14 cellular contexts compared by ENCODE assay signal in genomic region chr12:16012086-16012485, GRCh38.
DNase-seq lines count a peak whose midpoint lies in the region; FAIRE-seq and TF ChIP-seq lines count a peak whose summit lies in the region.
"Had no signal": no experiment of that assay in that cellular context is flagged by ENCODE, and none has a peak within 500 bp of the region (broad histone marks: within the 10 kb centered on the region; RNA-seq: fewer than 3 reads in every experiment).

No MANE protein-coding gene starts in this region.

- H3K27ac ChIP-seq in KMS-11 (peak overlapping the region; percentile 24; the same call in 1 of the 2 replicates), kidney (ENCODE audit: low read depth in 2 of 2, low read length in 2 of 2) (peak overlapping the region; percentile 2 to 61), spleen (peak overlapping the region in 7 of 8 donors; percentile 26 to 67 (median 48))
- H3K27ac ChIP-seq: cardiac muscle cell had no signal

- no peaks in the 10 kb centered on the region for H3K9me3 ChIP-seq in kidney (ENCODE audit: control insufficient read depth in 1 of 2, low read length in 2 of 2)
- H3K9me3 ChIP-seq in spleen: peaks cover 3 to 32% (median 25%) of the 10 kb centered on the region in 8 donors

- H3K4me1 Mint-ChIP-seq in nephron progenitor cell (no peaks in the 10 kb centered on the region), type B pancreatic cell (ENCODE audit: unreplicated experiment) (no peaks in the 10 kb centered on the region)

- H4K20me1 ChIP-seq in KMS-11 (ENCODE audit: insufficient read depth): no peaks in the 10 kb centered on the region

- no peaks in the 10 kb centered on the region for H3K4me1 ChIP-seq in KMS-11 (ENCODE audit: low read depth, poor library complexity, severe bottlenecking)
- H3K4me1 ChIP-seq in kidney (ENCODE audit: control insufficient read depth in 1 of 2, insufficient read depth in 1 of 2, low read depth in 1 of 2, low read length in 2 of 2): peaks cover 3 to 10% of the 10 kb centered on the region in 2 donors
- H3K4me1 ChIP-seq in spleen: peaks cover 0 to 13% (median 5%) of the 10 kb centered on the region in 6 donors

- peaks cover 74% of the 10 kb centered on the region for H3K36me3 Mint-ChIP-seq in nephron progenitor cell (ENCODE audit: low read depth)
- peaks cover 58% of the 10 kb centered on the region for H3K36me3 Mint-ChIP-seq in type B pancreatic cell

- H3K27ac Mint-ChIP-seq in nephron progenitor cell (no peak overlapping the region), type B pancreatic cell (no peak overlapping the region)

- intact Hi-C loops in kidney (cut with DNase I) (no loop called here), spleen (cut with DNase I; ENCODE audit: low total_unique reads) (no loop called here)

- peak; percentile 5 for DNase-seq in cerebellar cortex (ENCODE audit: low spot score)
- DNase-seq in kidney: no peak
- no peak for DNase-seq in spleen
- no peak for DNase-seq in NAMALWA (ENCODE audit: low spot score)
- no peak for DNase-seq in nephron progenitor cell
- no peak for DNase-seq in effector CD4-positive, alpha-beta T cell
- no peak for DNase-seq in type B pancreatic cell (ENCODE audit: extremely low spot score, unreplicated experiment)
- DNase-seq: activated CD8-positive, alpha-beta memory T cell treated with anti-CD3 and anti-CD28 coated beads, Interleukin-2, amount 50 U/mL, for 48 hours; NCI-H1694 treated with DMSO at 0.1 percent for 48 hours; stimulated activated CD4-positive, alpha-beta T cell treated with anti-CD3 and anti-CD28 coated beads, Interleukin-1b, Interleukin-23, amount 100 ng/mL, for 48 hours had no signal

- no peak overlapping the region for H3K4me3 Mint-ChIP-seq in nephron progenitor cell
- no peak overlapping the region for H3K4me3 Mint-ChIP-seq in type B pancreatic cell

- no peak overlapping the region for H3K9ac ChIP-seq in KMS-11
- peak overlapping the region in 1 of 2 donors; percentile 4 for H3K9ac ChIP-seq in kidney (ENCODE audit: low read length in 2 of 2)

- H3K4me3 ChIP-seq in KMS-11 (IDR thresholded peaks at IDR 0.05; ENCODE audit: insufficient read depth, low read depth, low read length) (no peak overlapping the region), kidney (ENCODE audit: low read length in 2 of 2) (peak overlapping the region in 1 of 2 donors; percentile 11), spleen (no peak overlapping the region)
- H3K4me3 ChIP-seq: cardiac muscle cell had no signal

- H3K27me3 Mint-ChIP-seq in nephron progenitor cell (ENCODE audit: low read depth, poor library complexity): no peaks in the 10 kb centered on the region
- no peaks in the 10 kb centered on the region for H3K27me3 Mint-ChIP-seq in type B pancreatic cell

- H3K36me3 ChIP-seq in KMS-11 (ENCODE audit: insufficient read depth): no peaks in the 10 kb centered on the region
- no peaks in the 10 kb centered on the region for H3K36me3 ChIP-seq in kidney (ENCODE audit: control insufficient read depth in 1 of 2, insufficient read depth in 2 of 2, low read length in 2 of 2)
- H3K36me3 ChIP-seq in spleen: peaks cover 0 to 44% (median 8%) of the 10 kb centered on the region in 6 donors
- H3K36me3 ChIP-seq: cardiac muscle cell had no signal

- H3K27me3 ChIP-seq in KMS-11 (ENCODE audit: insufficient read depth, low read depth) (no peaks in the 10 kb centered on the region), spleen (replicated peaks in 1 of 7) (no peaks in the 10 kb centered on the region)
- H3K27me3 ChIP-seq: cardiac muscle cell had no signal

- no peak for TF ChIP-seq POLR2A in spleen (IDR thresholded peaks at IDR 0.05)

- H3K4me2 ChIP-seq in KMS-11: peak overlapping the region; percentile 29; the same call in 1 of the 2 replicates

- FAIRE-seq in kidney (lab: Jason Lieb, UNC): no peak
- FAIRE-seq: RCC 7860, TTC549 had no signal

- H2AFZ ChIP-seq in KMS-11 (ENCODE audit: low read depth): no peak overlapping the region

- peaks cover 41% of the 10 kb centered on the region for H3K9me3 Mint-ChIP-seq in nephron progenitor cell
- peaks cover 6% of the 10 kb centered on the region for H3K9me3 Mint-ChIP-seq in type B pancreatic cell

- TF ChIP-seq CTCF in KMS-11 (conservative IDR thresholded peaks at IDR 0.05; ENCODE audit: low read depth, low read length) (no peak), kidney (IDR thresholded peaks at IDR 0.05; ENCODE audit: borderline replicate concordance, extremely low read depth, insufficient read depth) (no peak), spleen (IDR thresholded peaks at IDR 0.05 in 8 of 11, conservative IDR thresholded peaks at IDR 0.05 in 3 of 11) (no peak), nephron progenitor cell (IDR thresholded peaks at IDR 0.05) (no peak), type B pancreatic cell (conservative IDR thresholded peaks at IDR 0.05) (no peak)

- H3K79me2 ChIP-seq in KMS-11 (ENCODE audit: insufficient read depth, low read depth): no peaks in the 10 kb centered on the region
